Comparison of ENCODE assay signal across 9 cellular contexts in genomic region chr4:39046243-39046642, GRCh38. TPM values are rescaled to one million over a fixed set of nuclear protein-coding genes. Genes with fewer than 3 reads are reported as not detected.
DNase-seq lines count a peak whose midpoint lies in the region; ATAC-seq and TF ChIP-seq lines count a peak whose summit lies in the region.
"Had no signal": no experiment of that assay in that cellular context is flagged by ENCODE, and none has a peak within 500 bp of the region (broad histone marks: within the 10 kb centered on the region; RNA-seq: fewer than 3 reads in every experiment).

No MANE protein-coding gene starts in this region.

- H3K9me3 Mint-ChIP-seq in progenitor cell of endocrine pancreas (ENCODE audit: low read depth) = no peaks in the 10 kb centered on the region

- H3K4me2 ChIP-seq in OCI-LY3 (ENCODE audit: low read length) = peak overlapping the region; percentile 76

- peak overlapping the region; percentile 85; the same call in 1 of the 2 replicates for H3K27ac ChIP-seq in OCI-LY3 (ENCODE audit: low read length)
- peak overlapping the region in 54 of 59 donors; percentile 5 to 98 (median 88) for H3K27ac ChIP-seq in dorsolateral prefrontal cortex

- H3K36me3 ChIP-seq in GM06990 (ENCODE audit: control insufficient read depth, insufficient read depth, low read length) = no peaks in the 10 kb centered on the region; the same call in 1 of the 2 replicates
- H3K36me3 ChIP-seq in OCI-LY3 (replicated peaks; ENCODE audit: low read depth, low read length) = peaks cover 9% of the 10 kb centered on the region
- H3K36me3 ChIP-seq: suprapubic skin had no signal

- H3K4me1 Mint-ChIP-seq in progenitor cell of endocrine pancreas (ENCODE audit: low read depth) = peaks cover 25% of the 10 kb centered on the region

- peak overlapping the region; percentile 88 for H3K9ac ChIP-seq in OCI-LY3 (ENCODE audit: low read length)

- H3K27ac Mint-ChIP-seq in progenitor cell of endocrine pancreas = peak overlapping the region; percentile 47

- peak overlapping the region; percentile 79 for H3K4me3 ChIP-seq in GM06990 (replicated peaks; ENCODE audit: low read depth, low read length)
- peak overlapping the region; percentile 91 for H3K4me3 ChIP-seq in OCI-LY3 (ENCODE audit: low read length)
- H3K4me3 ChIP-seq in dorsolateral prefrontal cortex = peak overlapping the region in 54 of 59 donors; percentile 16 to 94 (median 74)

- H4K20me1 ChIP-seq in OCI-LY3 (ENCODE audit: insufficient read depth, low read length) = peaks cover 9% of the 10 kb centered on the region; the same call in 1 of the 2 replicates

- H2AFZ ChIP-seq in OCI-LY3 (ENCODE audit: low read depth, low read length) = no peak overlapping the region

- ATAC-seq in HG03025 (IDR thresholded peaks at IDR 0.05; ENCODE audit: low FRiP score, unreplicated experiment) = no peak
- ATAC-seq in HG03460 (IDR thresholded peaks at IDR 0.05; ENCODE audit: unreplicated experiment) = no peak

- peak overlapping the region; percentile 92 for H3K4me3 Mint-ChIP-seq in progenitor cell of endocrine pancreas (ENCODE audit: low read depth)

- no peaks in the 10 kb centered on the region for H3K27me3 ChIP-seq in GM06990 (replicated peaks; ENCODE audit: control insufficient read depth, insufficient read depth, low read length)
- H3K27me3 ChIP-seq in OCI-LY3 (ENCODE audit: low read depth, low read length) = no peaks in the 10 kb centered on the region
- H3K27me3 ChIP-seq in dorsolateral prefrontal cortex = no peaks in the 10 kb centered on the region
- H3K27me3 ChIP-seq: suprapubic skin had no signal

- DNase-seq in GM06990 (ENCODE audit: extremely low read depth, insufficient read length) (no peak), dorsolateral prefrontal cortex (no peak), progenitor cell of endocrine pancreas (ENCODE audit: low spot score, unreplicated experiment) (no peak), DMS 273 (lab: John Stamatoyannopoulos, UW; ENCODE audit: unreplicated experiment) (no peak), COLO829 (ENCODE audit: low spot score) (no peak)

- peaks cover 62% of the 10 kb centered on the region for H3K79me2 ChIP-seq in OCI-LY3 (ENCODE audit: low read length)

- H3K4me1 ChIP-seq in OCI-LY3 (ENCODE audit: low read length) = peaks cover 31% of the 10 kb centered on the region

- no peak for TF ChIP-seq CTCF in GM06990 (IDR thresholded peaks at IDR 0.05; ENCODE audit: insufficient read depth, low read length, poor library complexity, severe bottlenecking)
- TF ChIP-seq CTCF in OCI-LY3 (IDR thresholded peaks at IDR 0.05; ENCODE audit: low read depth, low read length) = no peak
- no peak for TF ChIP-seq CTCF in dorsolateral prefrontal cortex (IDR thresholded peaks at IDR 0.05 in 54 of 56, conservative IDR thresholded peaks at IDR 0.05 in 2 of 56; ENCODE audit: low read depth in 1 of 56, partially characterized antibody in 56 of 56)
- TF ChIP-seq CTCF in progenitor cell of endocrine pancreas (IDR thresholded peaks at IDR 0.05; ENCODE audit: unreplicated experiment) = no peak

- H3K36me3 Mint-ChIP-seq in progenitor cell of endocrine pancreas (ENCODE audit: insufficient read depth) = no peaks in the 10 kb centered on the region

- intact Hi-C loops in dorsolateral prefrontal cortex (cut with DNase I) = loop anchor here (5.0 to 10.0 kb wide), 5 partner anchors 89 to 136 kb away; partner anchors contain the start of gene WDR19 (in 1 of the 2)

- H3K9me3 ChIP-seq in OCI-LY3 (ENCODE audit: insufficient read depth, low read length) = no peaks in the 10 kb centered on the region
- H3K9me3 ChIP-seq: suprapubic skin had no signal

- H3K27me3 Mint-ChIP-seq in progenitor cell of endocrine pancreas = no peaks in the 10 kb centered on the region

RNA-seq across cellular contexts. Expression of gene TMEM156, which starts 14.0 kb away (rescaled TPM):
- 1 to 10 TPM in 78 of 120 experiments, under 1 TPM in 39, not detected in 3; 0.23 to 4.5 (median 1.4) TPM for total RNA-seq in dorsolateral prefrontal cortex
- total RNA-seq in progenitor cell of endocrine pancreas = not detected in 2 replicates
- total RNA-seq: suprapubic skin had no signal

RNA-seq across cellular contexts. Expression of gene KLHL5, which starts 15.8 kb away (rescaled TPM):
- total RNA-seq in dorsolateral prefrontal cortex (10 to 100 TPM; 37.8 to 81.9 (median 53.4) TPM), progenitor cell of endocrine pancreas (44.8 and 49.8 TPM in 2 replicates)
